Comparison of ENCODE assay signal across 8 cellular contexts in genomic region chr20:21719592-21720214, GRCh38. TPM values are rescaled to one million over a fixed set of nuclear protein-coding genes. Genes with fewer than 3 reads are reported as not detected.
A peak's percentile ranks its signal among the peaks of the same experiment; 100 is the strongest.
DNase-seq lines count a peak whose midpoint lies in the region; ATAC-seq and TF ChIP-seq lines count a peak whose summit lies in the region.

No MANE protein-coding gene starts in this region.

- H3K4me1 ChIP-seq in heart right ventricle (peaks cover 0 to under 1% (median 0%) of the 10 kb centered on the region in 9 donors), mammary epithelial cell (ENCODE audit: insufficient read depth, low read length) (no peaks in the 10 kb centered on the region), upper lobe of right lung (no peaks in the 10 kb centered on the region)

- in situ Hi-C loops in mammary epithelial cell (cut with MboI; ENCODE audit: low sequenced_read_pairs in 2 of 2) = loop anchor here in 1 of 2 donors (25.0 kb wide), 1 partner anchor 943 kb away; no protein-coding TSS in a partner anchor

- H3K9me3 ChIP-seq in heart right ventricle (no peaks in the 10 kb centered on the region), mammary epithelial cell (replicated peaks; ENCODE audit: insufficient read depth, low read length) (no peaks in the 10 kb centered on the region), upper lobe of right lung (no peaks in the 10 kb centered on the region)

- H3K79me2 ChIP-seq in mammary epithelial cell (ENCODE audit: insufficient read depth, low read length) = no peaks in the 10 kb centered on the region

- no peak overlapping the region for H2AFZ ChIP-seq in mammary epithelial cell (ENCODE audit: low read depth, low read length)

- dilution Hi-C loops in mammary epithelial cell (cut with HindIII; ENCODE audit: low sequenced_read_pairs) = no loop called here

- no peak overlapping the region for H3K27ac ChIP-seq in heart right ventricle
- H3K27ac ChIP-seq in mammary epithelial cell (ENCODE audit: insufficient read depth, low read depth, low read length) = no peak overlapping the region
- no peak overlapping the region for H3K27ac ChIP-seq in upper lobe of right lung

- CTCF ChIA-PET in mammary epithelial cell (lab: Charles Lee; ENCODE audit: low non-redundant PET) = interaction anchor here (0.6 to 0.8 kb wide), 4 partner anchors 79 to 618 kb away, joined by 3 to 5 read pairs (median 4); no protein-coding TSS in a partner anchor

- no peak for ATAC-seq in heart right ventricle
- no peak for ATAC-seq in left cardiac atrium
- no peak for ATAC-seq in upper lobe of right lung
- ATAC-seq in HG03571 (IDR thresholded peaks at IDR 0.05; ENCODE audit: unreplicated experiment) = no peak

- no peaks in the 10 kb centered on the region for H4K20me1 ChIP-seq in mammary epithelial cell (ENCODE audit: insufficient read depth, low read length)

- no TSS peak for BruUV-seq in mammary epithelial cell (replicated peaks; lab: Mats Ljungman, UMichigan)

- H3K27me3 ChIP-seq in heart right ventricle (peaks cover 0 to 47% (median 39%) of the 10 kb centered on the region in 7 donors), mammary epithelial cell (ENCODE audit: insufficient read depth, low read length) (peaks cover 12% of the 10 kb centered on the region), upper lobe of right lung (peaks cover 40% of the 10 kb centered on the region)

- TF ChIP-seq CTCF in heart right ventricle (IDR thresholded peaks at IDR 0.05) (peak; percentile 63 to 85 (median 74)), mammary epithelial cell (conservative IDR thresholded peaks at IDR 0.05 in 1 of 2, IDR thresholded peaks at IDR 0.05 in 1 of 2; ENCODE audit: extremely low read depth in 1 of 2, insufficient read depth in 1 of 2, low read depth in 1 of 2, low read length in 2 of 2) (peak; percentile 67 to 83), upper lobe of right lung (IDR thresholded peaks at IDR 0.05) (peak; percentile 86)

- peak; percentile 32; the same call in 1 of the 2 replicates for TF ChIP-seq RAD21 in Ishikawa (IDR thresholded peaks at IDR 0.05; ENCODE audit: low read depth)

- intact Hi-C loops in heart right ventricle (cut with DNase I) (loop anchor here in 7 of 10 donors (2.0 to 10.0 kb wide), 7 partner anchors 385 to 595 kb away; no protein-coding TSS in a partner anchor), left cardiac atrium (cut with DNase I) (loop anchor here in 1 of 2 donors (5.0 to 10.0 kb wide), 4 partner anchors 385 to 963 kb away; no protein-coding TSS in a partner anchor), mammary epithelial cell (cut with micrococcal nuclease) (loop anchor here (1.0 to 2.0 kb wide), 3 partner anchors 529 to 965 kb away; no protein-coding TSS in a partner anchor), upper lobe of right lung (cut with DNase I) (no loop called here)

- no peak overlapping the region for H3K9ac ChIP-seq in mammary epithelial cell (ENCODE audit: insufficient read depth, low read length)

- no peak for TF ChIP-seq EP300 in Ishikawa (IDR thresholded peaks at IDR 0.05; ENCODE audit: borderline replicate concordance)

- no peak overlapping the region for H3K4me3 ChIP-seq in heart right ventricle
- H3K4me3 ChIP-seq in mammary epithelial cell (replicated peaks in 1 of 3; ENCODE audit: insufficient read depth in 1 of 3, low read depth in 2 of 3, low read length in 3 of 3) = no peak overlapping the region
- H3K4me3 ChIP-seq in upper lobe of right lung = no peak overlapping the region

- H3K36me3 ChIP-seq in heart right ventricle = no peaks in the 10 kb centered on the region
- H3K36me3 ChIP-seq in mammary epithelial cell (ENCODE audit: insufficient read depth, low read length) = no peaks in the 10 kb centered on the region
- no peaks in the 10 kb centered on the region for H3K36me3 ChIP-seq in upper lobe of right lung

- WGBS in heart right ventricle, 2 donors = 7 to 8% methylated on average over 4 of the region's 4 CpGs
- WGBS in mammary epithelial cell (ENCODE audit: low coverage, missing lambda C conversion rate) = 5% methylated on average over 4 of the region's 4 CpGs

- H3K4me2 ChIP-seq in mammary epithelial cell (ENCODE audit: insufficient read depth, low read depth, low read length) = no peak overlapping the region

- DNase-seq in heart right ventricle = peak in 1 of 2 donors; percentile 52
- no peak for DNase-seq in left cardiac atrium
- DNase-seq in OCI-M1 (lab: John Stamatoyannopoulos, UW) = peak; percentile 80
- peak; percentile 33 for DNase-seq in mammary epithelial cell
- DNase-seq in medulla oblongata (ENCODE audit: extremely low spot score) = peak; percentile 76
- DNase-seq in upper lobe of right lung = no peak

TF ChIP-seq in Ishikawa, 13 proteins besides CTCF, POLR2A, EP300 and RAD21:
- TF ChIP-seq FOXM1 (IDR thresholded peaks at IDR 0.05; ENCODE audit: borderline replicate concordance, low read depth) (no peak), CREB1 (IDR thresholded peaks at IDR 0.05; ENCODE audit: low read depth) (no peak), CEBPB (IDR thresholded peaks at IDR 0.05) (no peak), REST (IDR thresholded peaks at IDR 0.05; ENCODE audit: low read depth) (no peak)

RNA-seq across cellular contexts. Expression of gene PAX1, which starts 14.2 kb away (rescaled TPM):
- total RNA-seq in heart right ventricle = not detected
- polyA plus RNA-seq in heart right ventricle = not detected
- not detected for total RNA-seq in left cardiac atrium
- not detected for total RNA-seq in mammary epithelial cell
- polyA plus RNA-seq in mammary epithelial cell = not detected
- not detected for polyA minus RNA-seq in mammary epithelial cell
- total RNA-seq in upper lobe of right lung = not detected

Comparison
In these comparisons a context has a peak if more than half of its experiments do, and no peak if none do; other contexts are left out.
1. DNase-seq: peak in OCI-M1 (single experiment), mammary epithelial cell (single experiment) and medulla oblongata (single experiment); none in left cardiac atrium (single experiment) and upper lobe of right lung (single experiment).
2. Peak in every context shown above with its lines, with median percentiles within 50 percentile points of each other: CTCF ChIP-seq.